10 cellular contexts compared by ENCODE assay signal in genomic region chr1:77687519-77687906, GRCh38. TPM values are rescaled to one million over a fixed set of nuclear protein-coding genes. Genes with fewer than 3 reads are reported as not detected.
DNase-seq lines count a peak whose midpoint lies in the region; ATAC-seq lines count a peak whose summit lies in the region.
"Had no signal": no experiment of that assay in that cellular context is flagged by ENCODE, and none has a peak within 500 bp of the region (broad histone marks: within the 10 kb centered on the region; RNA-seq: fewer than 3 reads in every experiment).

No MANE protein-coding gene starts in this region.

- H3K9ac ChIP-seq in iPS-18a (ENCODE audit: low read length), result peak overlapping the region; percentile 32

- H3K4me1 ChIP-seq in iPS-18a (ENCODE audit: control insufficient read depth, low read depth, low read length), result no peaks in the 10 kb centered on the region

- H3K27me3 ChIP-seq in iPS-18a (ENCODE audit: control insufficient read depth, insufficient read depth, low read length), result no peaks in the 10 kb centered on the region

- H3K27ac Mint-ChIP-seq in stimulated activated memory B cell treated with anti-CD40 and anti-IgM and Interleukin-4, amounts not matched to agents 10 μg/mL and 1 μg/mL and 100 μg/mL, for 72 hours, result peak overlapping the region; percentile 60

- in situ Hi-C loops in KBM-7 (cut with MboI; ENCODE audit: low pct_unique_long_range_greater_than_20kb, low sequenced_read_pairs), result no loop called here

- no peaks in the 10 kb centered on the region for H3K9me3 ChIP-seq in iPS-18a (ENCODE audit: control insufficient read depth, low read depth, low read length)

- H3K36me3 Mint-ChIP-seq in stimulated activated memory B cell treated with anti-CD40 and anti-IgM and Interleukin-4, amounts not matched to agents 10 μg/mL and 1 μg/mL and 100 μg/mL, for 72 hours, result peaks cover 20% of the 10 kb centered on the region

- H3K4me1 Mint-ChIP-seq in stimulated activated memory B cell treated with anti-CD40 and anti-IgM and Interleukin-4, amounts not matched to agents 10 μg/mL and 1 μg/mL and 100 μg/mL, for 72 hours, result peaks cover 22% of the 10 kb centered on the region

- DNase-seq in NCI-H2227 (lab: John Stamatoyannopoulos, UW; ENCODE audit: unreplicated experiment), result peak; percentile 15
- DNase-seq in NCI-H2227 treated with DMSO at 0.1 percent for 48 hours (lab: John Stamatoyannopoulos, UW), result no peak
- peak; percentile 12 for DNase-seq in amniotic epithelial cell (ENCODE audit: low read depth)
- DNase-seq in cerebellum (ENCODE audit: low spot score), result no peak
- DNase-seq in KBM-7, result no peak
- no peak for DNase-seq in OCI-M1 (lab: John Stamatoyannopoulos, UW)
- DNase-seq: KG1 had no signal

- H3K27ac ChIP-seq in iPS-18a (ENCODE audit: low read length), result peak overlapping the region; percentile 24
- H3K27ac ChIP-seq: 22Rv1 had no signal

- ATAC-seq in stimulated activated memory B cell treated with anti-CD40 and anti-IgM and Interleukin-4, amounts not matched to agents 10 μg/mL and 1 μg/mL and 100 μg/mL, for 72 hours, result no peak

- H3K36me3 ChIP-seq in iPS-18a (ENCODE audit: control insufficient read depth, low read depth, low read length), result no peaks in the 10 kb centered on the region

- peak overlapping the region; percentile 50 for H3K4me3 ChIP-seq in iPS-18a (ENCODE audit: low read length)

- H3K4me3 Mint-ChIP-seq in stimulated activated memory B cell treated with anti-CD40 and anti-IgM and Interleukin-4, amounts not matched to agents 10 μg/mL and 1 μg/mL and 100 μg/mL, for 72 hours, result peak overlapping the region; percentile 76

- H3K27me3 Mint-ChIP-seq in stimulated activated memory B cell treated with anti-CD40 and anti-IgM and Interleukin-4, amounts not matched to agents 10 μg/mL and 1 μg/mL and 100 μg/mL, for 72 hours, result no peaks in the 10 kb centered on the region

- H3K9me3 Mint-ChIP-seq in stimulated activated memory B cell treated with anti-CD40 and anti-IgM and Interleukin-4, amounts not matched to agents 10 μg/mL and 1 μg/mL and 100 μg/mL, for 72 hours, result no peaks in the 10 kb centered on the region

RNA-seq across cellular contexts. Expression of gene ZZZ3, which starts 5.1 kb away (rescaled TPM):
- 115 TPM for total RNA-seq in cerebellum

Comparison
In these comparisons a context has a peak if more than half of its experiments do, and no peak if none do; other contexts are left out.
1. DNase-seq: peak in NCI-H2227 (single experiment) and amniotic epithelial cell (single experiment); none in NCI-H2227 treated with DMSO at 0.1 percent for 48 hours (single experiment), cerebellum (single experiment), KBM-7 (single experiment) and OCI-M1 (single experiment).